23 cellular contexts compared by ENCODE assay signal in genomic region chr12:2412305-2412643, GRCh38.
"Had no signal": no experiment of that assay in that cellular context is flagged by ENCODE, and none has a peak within 500 bp of the region (broad histone marks: within the 10 kb centered on the region; RNA-seq: fewer than 3 reads in every experiment).

No MANE protein-coding gene starts in this region.

- ATAC-seq: foreskin keratinocyte had no signal

- H3K4me1 Mint-ChIP-seq: activated CD4-positive, alpha-beta T cell treated with anti-CD3 and anti-CD28 coated beads, Interleukin-2, amount 10 ng/mL, durations not matched to agents 7 days and 5 days; central memory CD8-positive, alpha-beta T cell; immature natural killer cell had no signal

- H3K4me3 Mint-ChIP-seq: activated CD4-positive, alpha-beta T cell treated with anti-CD3 and anti-CD28 coated beads, Interleukin-2, amount 10 ng/mL, durations not matched to agents 7 days and 5 days; central memory CD8-positive, alpha-beta T cell; immature natural killer cell; neural crest cell; T-helper 2 cell treated with Interferon-gamma antibody and Interleukin-4, amounts not matched to agents 5 μg/mL and 100 μg/mL, for 36 hours had no signal

- H3K27ac ChIP-seq: brain microvascular endothelial cell, coronary artery, foreskin keratinocyte, parathyroid adenoma had no signal

- H3K36me3 Mint-ChIP-seq: immature natural killer cell had no signal

- H2AFZ ChIP-seq: parathyroid adenoma had no signal

- H3K9ac ChIP-seq: parathyroid adenoma had no signal

- H3K36me3 ChIP-seq: brain microvascular endothelial cell had no signal

- H3K4me1 ChIP-seq: foreskin keratinocyte, parathyroid adenoma had no signal

- DNase-seq: activated CD4-positive, alpha-beta T cell treated with anti-CD3 and anti-CD28 coated beads, Interleukin-2, amount 10 ng/mL, durations not matched to agents 7 days and 5 days; activated CD8-positive, alpha-beta memory T cell treated with anti-CD3 and anti-CD28 coated beads, Interleukin-2, amount 50 U/mL, for 48 hours; activated naive CD4-positive, alpha-beta T cell treated with Interleukin-2 at 50 U/mL for 16 hours; anterior cingulate cortex; brain microvascular endothelial cell; effector memory CD4-positive, alpha-beta T cell; foreskin keratinocyte; glutamatergic neuron; hypothalamus; immature natural killer cell; midbrain; stimulated activated CD4-positive, alpha-beta T cell treated with anti-CD3 and anti-CD28 coated beads, Interleukin-4, amount 100 ng/mL, for 4 hours; stimulated activated CD8-positive, alpha-beta memory T cell treated with anti-CD3 and anti-CD28 coated beads, Interleukin-4, amount 100 ng/mL, for 48 hours; stimulated activated naive CD4-positive, alpha-beta T cell treated with Interleukin-2 at 50 U/mL for 16 hours; substantia nigra; SW 1271; trophoblast cell had no signal

- H3K9me3 Mint-ChIP-seq: activated CD4-positive, alpha-beta T cell treated with anti-CD3 and anti-CD28 coated beads, Interleukin-2, amount 10 ng/mL, durations not matched to agents 7 days and 5 days; central memory CD8-positive, alpha-beta T cell; immature natural killer cell; neural crest cell; T-helper 2 cell treated with Interferon-gamma antibody and Interleukin-4, amounts not matched to agents 5 μg/mL and 100 μg/mL, for 36 hours had no signal

- H3K4me3 ChIP-seq: coronary artery, smooth muscle cell had no signal

- H3K27ac Mint-ChIP-seq: activated CD4-positive, alpha-beta T cell treated with anti-CD3 and anti-CD28 coated beads, Interleukin-2, amount 10 ng/mL, durations not matched to agents 7 days and 5 days; immature natural killer cell; T-helper 2 cell treated with Interferon-gamma antibody and Interleukin-4, amounts not matched to agents 5 μg/mL and 100 μg/mL, for 36 hours had no signal

- H3K79me2 ChIP-seq: parathyroid adenoma had no signal

- H3K27me3 ChIP-seq: brain microvascular endothelial cell, foreskin keratinocyte had no signal

- H3K4me2 ChIP-seq: smooth muscle cell had no signal
